ENCODE assay signal across 8 cellular contexts in genomic region chr4:83527671-83528070, GRCh38.
"Had no signal": no experiment of that assay in that cellular context is flagged by ENCODE, and none has a peak within 500 bp of the region (broad histone marks: within the 10 kb centered on the region; RNA-seq: fewer than 3 reads in every experiment).

No MANE protein-coding gene starts in this region.

- FAIRE-seq: G401.6, GM12878, GM12891, GM12892, GM18507, GM19239 had no signal

- ATAC-seq: GM12878 had no signal

- DNase-seq: GDM1, GF-D8 had no signal

- H3K4me3 ChIP-seq: GM12878 had no signal
